13 cellular contexts compared by ENCODE assay signal in the genomic region with DNA sequence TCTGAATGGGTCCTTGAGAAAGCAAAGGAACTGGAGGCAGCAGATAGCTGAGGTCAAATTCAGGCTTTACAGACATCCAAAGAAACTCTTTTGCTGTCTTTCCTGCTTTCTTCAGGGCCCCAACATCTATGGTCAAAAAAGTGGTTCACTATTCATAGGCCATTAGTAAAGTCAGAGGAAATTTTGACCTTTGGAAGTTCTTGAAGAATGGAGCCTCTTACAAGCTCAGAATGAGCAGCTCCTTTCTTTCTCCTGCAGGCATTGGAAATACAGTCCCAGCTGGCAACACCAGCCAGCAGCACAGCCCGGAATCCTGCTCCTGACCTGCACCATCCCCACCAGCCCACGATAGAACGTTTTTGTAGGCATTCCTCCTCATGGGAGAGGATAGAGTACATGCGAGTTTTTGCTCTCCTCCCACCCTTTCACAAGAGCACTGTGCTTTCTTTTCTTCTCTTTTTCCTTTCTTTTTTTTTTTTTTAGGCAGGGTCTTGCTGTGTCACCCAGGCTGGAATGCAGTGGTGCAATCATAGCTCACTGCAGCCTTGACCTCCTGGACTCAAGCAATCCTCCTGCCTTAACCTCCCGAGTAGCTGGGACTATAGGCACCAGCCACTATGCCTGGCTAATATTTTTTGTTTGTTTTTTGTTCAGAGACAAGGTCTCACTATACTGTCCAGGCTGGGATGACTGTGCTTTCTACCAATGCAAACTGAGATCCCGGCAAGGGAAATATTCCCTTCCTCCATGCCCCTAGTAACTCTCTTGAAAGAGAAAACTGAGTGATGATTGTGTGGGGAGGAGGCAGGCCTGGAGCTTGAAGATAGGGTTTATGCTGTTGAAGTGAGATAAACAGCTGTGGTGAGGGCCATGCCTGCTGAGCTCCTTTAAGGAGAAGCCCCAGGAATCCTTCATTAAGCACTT.
DNase-seq lines count a peak whose midpoint lies in the region; ATAC-seq and TF ChIP-seq lines count a peak whose summit lies in the region.
"Had no signal": no experiment of that assay in that cellular context is flagged by ENCODE, and none has a peak within 500 bp of the region (broad histone marks: within the 10 kb centered on the region; RNA-seq: fewer than 3 reads in every experiment).

No MANE protein-coding gene starts in this region.

- DNase-seq in right atrium auricular region (ENCODE audit: low spot score) (no peak), left ventricle myocardium superior (no peak), NCI-H1694 (lab: John Stamatoyannopoulos, UW) (no peak), activated gamma-delta T cell (lab: John Stamatoyannopoulos, UW) (no peak)
- DNase-seq in activated T-helper 2 cell treated with anti-CD3 and anti-CD28 coated beads, Interferon-gamma antibody, Interleukin-2, Interleukin-4, amounts not matched to agents 10 μg/mL and 5 μg/mL and 100 μg/mL, durations not matched to agents 14 hours and 24 hours and 36 hours (ENCODE audit: low spot score): no peak
- DNase-seq: activated B cell treated with CpG ODN at 0.5 μM for 24 hours; activated effector memory CD4-positive, alpha-beta T cell treated with Interleukin-2 at 50 U/mL for 16 hours; kidney glomerular epithelial cell; NCI-H2107 had no signal

- H3K9me3 Mint-ChIP-seq in nephron: no peaks in the 10 kb centered on the region
- no peaks in the 10 kb centered on the region for H3K9me3 Mint-ChIP-seq in activated T-helper 2 cell treated with anti-CD3 and anti-CD28 coated beads, Interferon-gamma antibody, Interleukin-2, Interleukin-4, amounts not matched to agents 10 μg/mL and 5 μg/mL and 100 μg/mL, durations not matched to agents 14 hours and 24 hours and 36 hours

- intact Hi-C loops in left ventricle myocardium superior (cut with micrococcal nuclease): no loop called here
- intact Hi-C loops in activated T-helper 2 cell treated with anti-CD3 and anti-CD28 coated beads, Interferon-gamma antibody, Interleukin-2, Interleukin-4, amounts not matched to agents 10 μg/mL and 5 μg/mL and 100 μg/mL, durations not matched to agents 14 hours and 24 hours and 36 hours (cut with micrococcal nuclease): no loop called here

- no peaks in the 10 kb centered on the region for H3K27me3 ChIP-seq in right atrium auricular region

- H3K36me3 Mint-ChIP-seq in nephron (ENCODE audit: low read depth): peaks cover 5% of the 10 kb centered on the region
- no peaks in the 10 kb centered on the region for H3K36me3 Mint-ChIP-seq in activated T-helper 2 cell treated with anti-CD3 and anti-CD28 coated beads, Interferon-gamma antibody, Interleukin-2, Interleukin-4, amounts not matched to agents 10 μg/mL and 5 μg/mL and 100 μg/mL, durations not matched to agents 14 hours and 24 hours and 36 hours (ENCODE audit: low read depth)

- peaks cover 25% of the 10 kb centered on the region for H3K4me1 Mint-ChIP-seq in nephron
- no peaks in the 10 kb centered on the region for H3K4me1 Mint-ChIP-seq in activated T-helper 2 cell treated with anti-CD3 and anti-CD28 coated beads, Interferon-gamma antibody, Interleukin-2, Interleukin-4, amounts not matched to agents 10 μg/mL and 5 μg/mL and 100 μg/mL, durations not matched to agents 14 hours and 24 hours and 36 hours (ENCODE audit: low read depth)
- H3K4me1 Mint-ChIP-seq: activated B cell treated with CpG ODN at 0.5 μM for 24 hours had no signal

- TF ChIP-seq CTCF in right atrium auricular region (IDR thresholded peaks at IDR 0.05): no peak
- TF ChIP-seq CTCF in nephron (IDR thresholded peaks at IDR 0.05; ENCODE audit: unreplicated experiment in 3 of 3): no peak

- H3K4me3 ChIP-seq in right atrium auricular region: no peak overlapping the region

- no peak overlapping the region for H3K4me3 Mint-ChIP-seq in nephron
- H3K4me3 Mint-ChIP-seq in activated T-helper 2 cell treated with anti-CD3 and anti-CD28 coated beads, Interferon-gamma antibody, Interleukin-2, Interleukin-4, amounts not matched to agents 10 μg/mL and 5 μg/mL and 100 μg/mL, durations not matched to agents 14 hours and 24 hours and 36 hours (ENCODE audit: low read depth): no peak overlapping the region
- H3K4me3 Mint-ChIP-seq: activated B cell treated with CpG ODN at 0.5 μM for 24 hours had no signal

- H3K27ac ChIP-seq in right atrium auricular region: peak overlapping the region; percentile 75 to 80
- peak overlapping the region; percentile 57 for H3K27ac ChIP-seq in cingulate gyrus (ENCODE audit: low read depth, low read length)
- H3K27ac ChIP-seq: RWPE1 had no signal

- H3K27ac Mint-ChIP-seq in nephron: peak overlapping the region; percentile 66 to 80 (median 67)
- no peak overlapping the region for H3K27ac Mint-ChIP-seq in activated T-helper 2 cell treated with anti-CD3 and anti-CD28 coated beads, Interferon-gamma antibody, Interleukin-2, Interleukin-4, amounts not matched to agents 10 μg/mL and 5 μg/mL and 100 μg/mL, durations not matched to agents 14 hours and 24 hours and 36 hours
- H3K27ac Mint-ChIP-seq: activated B cell treated with CpG ODN at 0.5 μM for 24 hours had no signal

- H3K27me3 Mint-ChIP-seq in nephron (ENCODE audit: low read depth): peaks cover 13% of the 10 kb centered on the region
- peaks cover 7% of the 10 kb centered on the region for H3K27me3 Mint-ChIP-seq in activated T-helper 2 cell treated with anti-CD3 and anti-CD28 coated beads, Interferon-gamma antibody, Interleukin-2, Interleukin-4, amounts not matched to agents 10 μg/mL and 5 μg/mL and 100 μg/mL, durations not matched to agents 14 hours and 24 hours and 36 hours (ENCODE audit: low read depth)
- H3K27me3 Mint-ChIP-seq: activated B cell treated with CpG ODN at 0.5 μM for 24 hours had no signal

- ATAC-seq in left ventricle myocardium superior (no peak), HG03469 (IDR thresholded peaks at IDR 0.05; ENCODE audit: unreplicated experiment) (no peak)

- no peaks in the 10 kb centered on the region for H3K36me3 ChIP-seq in right atrium auricular region

- H3K9me3 ChIP-seq in right atrium auricular region: no peaks in the 10 kb centered on the region

- H3K4me1 ChIP-seq in right atrium auricular region: peaks cover 0 to 39% of the 10 kb centered on the region in 2 donors
